Comparison of ENCODE assay signal across 18 cellular contexts in the genomic region with DNA sequence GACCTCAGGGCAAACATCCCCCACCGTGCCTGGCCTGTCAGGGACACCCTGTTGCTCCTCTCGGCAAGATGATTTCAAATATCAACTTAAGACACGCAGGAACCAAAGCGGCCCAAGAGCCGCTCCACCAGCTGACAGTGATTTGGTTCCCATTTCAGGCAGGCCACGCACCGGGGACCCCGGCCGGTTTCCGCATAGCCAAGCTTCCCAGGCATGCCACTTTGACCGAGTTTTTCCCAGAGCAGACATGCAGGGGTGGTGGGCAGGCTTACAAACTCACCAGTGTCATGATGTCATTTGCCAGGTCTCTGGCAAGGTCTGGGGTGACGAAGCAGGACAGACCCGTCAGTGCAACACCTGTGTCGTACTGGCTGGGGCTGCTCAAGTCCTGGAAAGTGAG.
"Had no signal": no experiment of that assay in that cellular context is flagged by ENCODE, and none has a peak within 500 bp of the region (broad histone marks: within the 10 kb centered on the region; RNA-seq: fewer than 3 reads in every experiment).

No MANE protein-coding gene starts in this region.

- H3K9me3 Mint-ChIP-seq: naive B cell; nephron; stimulated activated memory B cell treated with anti-CD40 and anti-IgM and Interleukin-4, amounts not matched to agents 10 μg/mL and 1 μg/mL and 100 μg/mL, for 72 hours; stimulated activated naive CD8-positive, alpha-beta T cell treated with anti-CD3 and anti-CD28 coated beads, Interleukin-15, amount 100 ng/mL, for 72 hours had no signal

- H3K9me3 ChIP-seq: heart right ventricle, left lung, thoracic aorta, transverse colon had no signal

- ATAC-seq: esophagus mucosa; left lung; stimulated activated memory B cell treated with anti-CD40 and anti-IgM and Interleukin-4, amounts not matched to agents 10 μg/mL and 1 μg/mL and 100 μg/mL, for 72 hours; stimulated activated naive CD8-positive, alpha-beta T cell treated with anti-CD3 and anti-CD28 coated beads, Interleukin-15, amount 100 ng/mL, for 72 hours had no signal

- H3K4me3 Mint-ChIP-seq: naive B cell; nephron; stimulated activated memory B cell treated with anti-CD40 and anti-IgM and Interleukin-4, amounts not matched to agents 10 μg/mL and 1 μg/mL and 100 μg/mL, for 72 hours; stimulated activated naive CD8-positive, alpha-beta T cell treated with anti-CD3 and anti-CD28 coated beads, Interleukin-15, amount 100 ng/mL, for 72 hours had no signal

- H3K4me1 Mint-ChIP-seq: nephron; stimulated activated memory B cell treated with anti-CD40 and anti-IgM and Interleukin-4, amounts not matched to agents 10 μg/mL and 1 μg/mL and 100 μg/mL, for 72 hours; stimulated activated naive CD8-positive, alpha-beta T cell treated with anti-CD3 and anti-CD28 coated beads, Interleukin-15, amount 100 ng/mL, for 72 hours had no signal

- H3K4me1 ChIP-seq: left lung, transverse colon had no signal

- H3K27ac ChIP-seq: dorsolateral prefrontal cortex, left lung, thoracic aorta, transverse colon had no signal

- H3K27me3 Mint-ChIP-seq: naive B cell; stimulated activated memory B cell treated with anti-CD40 and anti-IgM and Interleukin-4, amounts not matched to agents 10 μg/mL and 1 μg/mL and 100 μg/mL, for 72 hours; stimulated activated naive CD8-positive, alpha-beta T cell treated with anti-CD3 and anti-CD28 coated beads, Interleukin-15, amount 100 ng/mL, for 72 hours had no signal

- H3K4me3 ChIP-seq: dorsolateral prefrontal cortex, heart right ventricle, left lung, lung, thoracic aorta, transverse colon had no signal

- DNase-seq: central memory CD4-positive, alpha-beta T cell; cortex of kidney; dorsolateral prefrontal cortex; effector CD8-positive, alpha-beta T cell; islet precursor cell; left lung; mesendoderm; naive B cell; stimulated activated CD4-positive, alpha-beta T cell treated with anti-CD3 and anti-CD28 coated beads, Interleukin-4, amount 100 ng/mL, for 1 hour; stimulated activated CD8-positive, alpha-beta memory T cell treated with anti-CD3 and anti-CD28 coated beads, Interleukin-4, amount 100 ng/mL, for 48 hours; stimulated activated naive CD8-positive, alpha-beta T cell treated with anti-CD3 and anti-CD28 coated beads, Interleukin-15, amount 100 ng/mL, for 72 hours; transverse colon had no signal

- H3K27ac Mint-ChIP-seq: nephron; stimulated activated memory B cell treated with anti-CD40 and anti-IgM and Interleukin-4, amounts not matched to agents 10 μg/mL and 1 μg/mL and 100 μg/mL, for 72 hours had no signal

- H3K27me3 ChIP-seq: dorsolateral prefrontal cortex, heart right ventricle, left lung, transverse colon had no signal
